In the genomic region with DNA sequence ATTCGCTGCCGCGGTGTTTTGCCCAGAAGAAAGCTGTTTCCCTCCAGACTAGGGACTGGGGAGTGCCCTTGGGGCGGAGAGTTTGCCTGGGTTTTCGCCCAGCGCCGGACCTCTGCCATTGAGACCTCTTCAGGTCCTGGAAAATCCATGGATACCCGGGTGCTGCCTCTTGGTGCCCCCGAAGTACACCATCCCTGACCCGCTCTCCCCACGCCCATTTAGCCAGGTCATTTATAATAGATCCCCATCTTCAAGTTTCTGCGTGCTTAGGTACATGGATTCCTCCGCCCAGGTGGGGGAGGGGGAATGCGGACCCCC, we compare ENCODE assay signal across 9 cellular contexts. TPM values are rescaled to one million over a fixed set of nuclear protein-coding genes. Genes with fewer than 3 reads are reported as not detected.
DNase-seq lines count a peak whose midpoint lies in the region; ATAC-seq and TF ChIP-seq lines count a peak whose summit lies in the region.
"Had no signal": no experiment of that assay in that cellular context is flagged by ENCODE, and none has a peak within 500 bp of the region (broad histone marks: within the 10 kb centered on the region; RNA-seq: fewer than 3 reads in every experiment).

No MANE protein-coding gene starts in this region.

- H3K4me3 ChIP-seq in PC-3 (ENCODE audit: low read length) (peak overlapping the region; percentile 59), epithelial cell of proximal tubule (ENCODE audit: low read depth, low read length) (peak overlapping the region; percentile 10)

- intact Hi-C loops in PC-3 (cut with micrococcal nuclease) = no loop called here

- H3K36me3 ChIP-seq in PC-3 (ENCODE audit: low read depth, low read length) = no peaks in the 10 kb centered on the region

- no peaks in the 10 kb centered on the region for H3K9me3 Mint-ChIP-seq in activated T-cell treated with anti-CD3 and anti-CD28 coated beads, Interleukin-2, amount 50 U/mL, for 72 hours
- no peaks in the 10 kb centered on the region for H3K9me3 Mint-ChIP-seq in stimulated activated naive B cell treated with anti-CD40 and anti-IgM and Interleukin-4, amounts not matched to agents 10 μg/mL and 1 μg/mL and 100 μg/mL, for 72 hours

- peaks cover 29% of the 10 kb centered on the region for H3K4me1 ChIP-seq in PC-3 (ENCODE audit: insufficient read depth, low read length)

- no peak overlapping the region for H3K27ac Mint-ChIP-seq in activated T-cell treated with anti-CD3 and anti-CD28 coated beads, Interleukin-2, amount 50 U/mL, for 72 hours
- H3K27ac Mint-ChIP-seq in stimulated activated naive B cell treated with anti-CD40 and anti-IgM and Interleukin-4, amounts not matched to agents 10 μg/mL and 1 μg/mL and 100 μg/mL, for 72 hours = peak overlapping the region; percentile 70

- peaks cover 38% of the 10 kb centered on the region for H3K4me1 Mint-ChIP-seq in activated T-cell treated with anti-CD3 and anti-CD28 coated beads, Interleukin-2, amount 50 U/mL, for 72 hours (ENCODE audit: low read depth)
- H3K4me1 Mint-ChIP-seq in stimulated activated naive B cell treated with anti-CD40 and anti-IgM and Interleukin-4, amounts not matched to agents 10 μg/mL and 1 μg/mL and 100 μg/mL, for 72 hours = peaks cover 25 to 44% of the 10 kb centered on the region in 2 donors

- H3K27ac ChIP-seq in PC-3 (ENCODE audit: low read length) = no peak overlapping the region

- no peaks in the 10 kb centered on the region for H3F3A ChIP-seq in PC-3 (ENCODE audit: low read length, unreplicated experiment)

- TF ChIP-seq CTCF in PC-3 (conservative IDR thresholded peaks at IDR 0.05; ENCODE audit: low read depth, low read length) (no peak), epithelial cell of proximal tubule (conservative IDR thresholded peaks at IDR 0.05; ENCODE audit: low read depth, low read length) (no peak)

- POLR2A ChIA-PET in PC-3 (lab: Charles Lee; ENCODE audit: unreplicated experiment) = interaction anchor here (0.6 kb wide), 1 partner anchor 21 kb away, joined by 13 read pairs; no protein-coding TSS in a partner anchor

- no peaks in the 10 kb centered on the region for H3K79me2 ChIP-seq in PC-3 (ENCODE audit: low read length)

- no TSS peak for BruUV-seq in PC-3 (replicated peaks; lab: Mats Ljungman, UMichigan)

- peak overlapping the region; percentile 66 to 81 for H3K4me3 Mint-ChIP-seq in activated T-cell treated with anti-CD3 and anti-CD28 coated beads, Interleukin-2, amount 50 U/mL, for 72 hours
- peak overlapping the region; percentile 5 to 28 for H3K4me3 Mint-ChIP-seq in stimulated activated naive B cell treated with anti-CD40 and anti-IgM and Interleukin-4, amounts not matched to agents 10 μg/mL and 1 μg/mL and 100 μg/mL, for 72 hours

- no peak overlapping the region for H3K9ac ChIP-seq in PC-3 (ENCODE audit: low read length)

- peak overlapping the region; percentile 83 for H3K4me2 ChIP-seq in PC-3 (ENCODE audit: low read length)

- no peak for ATAC-seq in activated T-cell treated with anti-CD3 and anti-CD28 coated beads, Interleukin-2, amount 50 U/mL, for 72 hours (replicated peaks in 1 of 2)
- ATAC-seq in PC-3 = no peak
- no peak for ATAC-seq in stimulated activated naive B cell treated with anti-CD40 and anti-IgM and Interleukin-4, amounts not matched to agents 10 μg/mL and 1 μg/mL and 100 μg/mL, for 72 hours (replicated peaks)

- H4K20me1 ChIP-seq in PC-3 (ENCODE audit: low read length) = no peaks in the 10 kb centered on the region

- peak overlapping the region; percentile 67 for H2AFZ ChIP-seq in PC-3 (ENCODE audit: low read length)

- H3K36me3 Mint-ChIP-seq in activated T-cell treated with anti-CD3 and anti-CD28 coated beads, Interleukin-2, amount 50 U/mL, for 72 hours (ENCODE audit: insufficient read depth in 2 of 2) = peaks cover 0 to 3% of the 10 kb centered on the region in 2 donors
- H3K36me3 Mint-ChIP-seq in stimulated activated naive B cell treated with anti-CD40 and anti-IgM and Interleukin-4, amounts not matched to agents 10 μg/mL and 1 μg/mL and 100 μg/mL, for 72 hours = peaks cover 0 to 6% of the 10 kb centered on the region in 2 donors

- CTCF ChIA-PET in PC-3 (lab: Charles Lee) = interaction anchor here (0.6 to 3.0 kb wide), 11 partner anchors 15 to 180 kb away, joined by 3 to 17 read pairs (median 4); partner anchors contain the start of genes CBX4 and CBX8

- no peaks in the 10 kb centered on the region for H3K9me2 ChIP-seq in PC-3 (replicated peaks; ENCODE audit: low read length)

- no peaks in the 10 kb centered on the region for H3K9me3 ChIP-seq in PC-3 (ENCODE audit: low read length)

- H3K27me3 ChIP-seq in PC-3 (ENCODE audit: low read length) = peaks cover 48% of the 10 kb centered on the region

- H3K27me3 Mint-ChIP-seq in activated T-cell treated with anti-CD3 and anti-CD28 coated beads, Interleukin-2, amount 50 U/mL, for 72 hours (ENCODE audit: low read depth) = peaks cover 60% of the 10 kb centered on the region
- H3K27me3 Mint-ChIP-seq in stimulated activated naive B cell treated with anti-CD40 and anti-IgM and Interleukin-4, amounts not matched to agents 10 μg/mL and 1 μg/mL and 100 μg/mL, for 72 hours = peaks cover 64 to 74% of the 10 kb centered on the region in 2 donors

- DNase-seq in activated T-cell treated with anti-CD3 and anti-CD28 coated beads, Interleukin-2, amount 50 U/mL, for 72 hours = no peak
- DNase-seq in activated T-cell treated with anti-CD3 and anti-CD28 coated beads, Interleukin-2, amount 50 U/mL, for 1 hour = no peak
- DNase-seq in PC-3 = no peak
- no peak for DNase-seq in epithelial cell of proximal tubule (ENCODE audit: low read depth)
- no peak for DNase-seq in stimulated activated naive B cell treated with anti-CD40 and anti-IgM and Interleukin-4, amounts not matched to agents 10 μg/mL and 1 μg/mL and 100 μg/mL, for 72 hours
- no peak for DNase-seq in NOMO-1 (lab: John Stamatoyannopoulos, UW; ENCODE audit: unreplicated experiment in 2 of 2)
- DNase-seq in LoVo (ENCODE audit: low spot score) = no peak
- no peak for DNase-seq in NCI-H1105 (lab: John Stamatoyannopoulos, UW)
- DNase-seq: cortex of kidney had no signal

RNA-seq across cellular contexts. Expression of gene CBX8, which starts 15.0 kb away (rescaled TPM):
- total RNA-seq in activated T-cell treated with anti-CD3 and anti-CD28 coated beads, Interleukin-2, amount 50 U/mL, for 72 hours = 1 to 10 TPM; 6.0 to 7.2 TPM
- 11.3 and 12.8 TPM in 2 replicates for total RNA-seq in PC-3 (2014; rRNA removed)
- 3.5 and 4.1 TPM in 2 replicates for total RNA-seq in epithelial cell of proximal tubule

RNA-seq across cellular contexts. Expression of gene CBX4, which starts 27.4 kb away (rescaled TPM):
- 10 to 100 TPM; 38.3 to 45.8 TPM for total RNA-seq in activated T-cell treated with anti-CD3 and anti-CD28 coated beads, Interleukin-2, amount 50 U/mL, for 72 hours
- total RNA-seq in PC-3 (2014; rRNA removed) = 53.5 and 75.4 TPM in 2 replicates
- total RNA-seq in epithelial cell of proximal tubule = 4.8 and 7.4 TPM in 2 replicates

RNA-seq across cellular contexts. Expression of gene CBX2, which starts 33.9 kb away (rescaled TPM):
- total RNA-seq in activated T-cell treated with anti-CD3 and anti-CD28 coated beads, Interleukin-2, amount 50 U/mL, for 72 hours = 1 to 10 TPM; 2.4 to 5.6 TPM
- total RNA-seq in PC-3 (2014; rRNA removed) (39.2 and 43.9 TPM in 2 replicates), epithelial cell of proximal tubule (7.6 and 11.1 TPM in 2 replicates)
